In the genomic region with DNA sequence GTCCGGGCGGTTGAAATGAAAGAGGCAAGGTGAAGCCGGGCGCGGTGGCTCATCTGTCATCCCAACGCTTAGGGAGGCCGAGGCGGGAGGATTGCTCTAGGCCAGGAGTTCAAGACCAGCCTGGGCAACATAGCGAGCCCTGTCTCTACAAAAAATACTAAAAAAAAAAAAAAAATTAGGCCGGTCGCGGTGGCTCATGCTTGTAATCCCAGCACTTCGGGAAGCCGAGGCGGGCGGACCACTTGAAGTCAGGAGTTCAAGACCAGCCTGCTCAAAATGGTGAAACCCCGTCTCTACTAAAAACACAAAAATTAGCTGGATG, we compare ENCODE assay signal across 1 cellular context.
A peak's percentile ranks its signal among the peaks of the same experiment; 100 is the strongest.
TF ChIP-seq lines count a peak whose summit lies in the region.

No MANE protein-coding gene starts in this region.

TF ChIP-seq in H1, 55 proteins besides CTCF, POLR2A, EP300 and RAD21:
- peak in 1 of 2 experiments; percentile 90; a peak in 1 of 4 replicates for TF ChIP-seq HDAC2 (IDR thresholded peaks at IDR 0.05; ENCODE audit: borderline replicate concordance in 1 of 2, low read depth in 2 of 2, low read length in 2 of 2)
- no peak for TF ChIP-seq NRF1 (IDR thresholded peaks at IDR 0.05; ENCODE audit: low read depth, low read length)
